In the genomic region with DNA sequence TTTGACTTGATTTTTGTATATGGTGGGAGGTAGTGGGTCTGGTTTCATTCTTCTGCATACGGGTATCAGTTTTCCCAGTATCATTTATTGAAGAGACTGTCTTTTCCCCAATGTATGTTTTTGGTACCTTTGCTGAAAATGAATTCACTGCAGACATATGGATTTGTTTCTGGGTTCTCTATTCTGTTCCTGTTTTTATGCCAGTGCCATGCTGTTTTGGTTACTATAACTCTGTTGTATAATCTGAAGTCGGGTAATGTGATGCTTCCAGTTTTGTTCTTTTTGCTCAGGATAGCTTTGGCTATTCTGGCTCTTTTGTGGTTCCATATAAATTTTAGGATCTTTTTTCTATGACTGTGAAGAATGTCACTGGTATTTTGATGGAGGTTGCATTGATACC, we compare ENCODE assay signal across 1 cellular context.
TF ChIP-seq lines count a peak whose summit lies in the region.

No MANE protein-coding gene starts in this region.

TF ChIP-seq in K562, 482 proteins besides CTCF, POLR2A, EP300 and RAD21:
- TF ChIP-seq, protein P1, sequence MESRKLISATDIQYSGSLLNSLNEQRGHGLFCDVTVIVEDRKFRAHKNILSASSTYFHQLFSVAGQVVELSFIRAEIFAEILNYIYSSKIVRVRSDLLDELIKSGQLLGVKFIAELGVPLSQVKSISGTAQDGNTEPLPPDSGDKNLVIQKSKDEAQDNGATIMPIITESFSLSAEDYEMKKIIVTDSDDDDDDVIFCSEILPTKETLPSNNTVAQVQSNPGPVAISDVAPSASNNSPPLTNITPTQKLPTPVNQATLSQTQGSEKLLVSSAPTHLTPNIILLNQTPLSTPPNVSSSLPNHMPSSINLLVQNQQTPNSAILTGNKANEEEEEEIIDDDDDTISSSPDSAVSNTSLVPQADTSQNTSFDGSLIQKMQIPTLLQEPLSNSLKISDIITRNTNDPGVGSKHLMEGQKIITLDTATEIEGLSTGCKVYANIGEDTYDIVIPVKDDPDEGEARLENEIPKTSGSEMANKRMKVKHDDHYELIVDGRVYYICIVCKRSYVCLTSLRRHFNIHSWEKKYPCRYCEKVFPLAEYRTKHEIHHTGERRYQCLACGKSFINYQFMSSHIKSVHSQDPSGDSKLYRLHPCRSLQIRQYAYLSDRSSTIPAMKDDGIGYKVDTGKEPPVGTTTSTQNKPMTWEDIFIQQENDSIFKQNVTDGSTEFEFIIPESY (CRISPR knock-in tag; IDR thresholded peaks at IDR 0.05) = no peak
- TF ChIP-seq ZNF444 (CRISPR knock-in tag; IDR thresholded peaks at IDR 0.05) (no peak), MBD2 (IDR thresholded peaks at IDR 0.05; ENCODE audit: borderline replicate concordance, low read depth) (no peak), ZFP36 (IDR thresholded peaks at IDR 0.05; ENCODE audit: low read depth, low read length, partially characterized antibody) (no peak), TOE1 (IDR thresholded peaks at IDR 0.05; ENCODE audit: borderline replicate concordance) (no peak), TOE1 (CRISPR knock-in tag; IDR thresholded peaks at IDR 0.05; ENCODE audit: borderline replicate concordance, low read depth) (no peak), PYGO2 (tag; IDR thresholded peaks at IDR 0.05) (no peak), ESRRA (IDR thresholded peaks at IDR 0.05; ENCODE audit: borderline replicate concordance, low read depth) (no peak), RBM25 (IDR thresholded peaks at IDR 0.05; ENCODE audit: low read depth, low read length, severe bottlenecking) (peak; percentile 63), ZNF551 (CRISPR knock-in tag; IDR thresholded peaks at IDR 0.05) (no peak), BCOR (IDR thresholded peaks at IDR 0.05) (0 out of 2 replicates have a peak, but pooled peaks have one; percentile 10), RFX7 (CRISPR knock-in tag; IDR thresholded peaks at IDR 0.05) (no peak), JUND (IDR thresholded peaks at IDR 0.05; ENCODE audit: borderline replicate concordance, low read depth, low read length) (no peak), JUND (tag; IDR thresholded peaks at IDR 0.05; ENCODE audit: borderline replicate concordance, low read depth, low read length) (no peak), YBX1 (IDR thresholded peaks at IDR 0.05) (no peak), CHD2 (IDR thresholded peaks at IDR 0.05; ENCODE audit: low read depth, low read length) (no peak), GATAD2A (IDR thresholded peaks at IDR 0.05) (no peak), NR3C1 (CRISPR knock-in tag; IDR thresholded peaks at IDR 0.05) (no peak)
- TF ChIP-seq, protein P2, sequence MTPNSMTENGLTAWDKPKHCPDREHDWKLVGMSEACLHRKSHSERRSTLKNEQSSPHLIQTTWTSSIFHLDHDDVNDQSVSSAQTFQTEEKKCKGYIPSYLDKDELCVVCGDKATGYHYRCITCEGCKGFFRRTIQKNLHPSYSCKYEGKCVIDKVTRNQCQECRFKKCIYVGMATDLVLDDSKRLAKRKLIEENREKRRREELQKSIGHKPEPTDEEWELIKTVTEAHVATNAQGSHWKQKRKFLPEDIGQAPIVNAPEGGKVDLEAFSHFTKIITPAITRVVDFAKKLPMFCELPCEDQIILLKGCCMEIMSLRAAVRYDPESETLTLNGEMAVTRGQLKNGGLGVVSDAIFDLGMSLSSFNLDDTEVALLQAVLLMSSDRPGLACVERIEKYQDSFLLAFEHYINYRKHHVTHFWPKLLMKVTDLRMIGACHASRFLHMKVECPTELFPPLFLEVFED (CRISPR knock-in tag; conservative IDR thresholded peaks at IDR 0.05) = no peak
- TF ChIP-seq, protein P3, sequence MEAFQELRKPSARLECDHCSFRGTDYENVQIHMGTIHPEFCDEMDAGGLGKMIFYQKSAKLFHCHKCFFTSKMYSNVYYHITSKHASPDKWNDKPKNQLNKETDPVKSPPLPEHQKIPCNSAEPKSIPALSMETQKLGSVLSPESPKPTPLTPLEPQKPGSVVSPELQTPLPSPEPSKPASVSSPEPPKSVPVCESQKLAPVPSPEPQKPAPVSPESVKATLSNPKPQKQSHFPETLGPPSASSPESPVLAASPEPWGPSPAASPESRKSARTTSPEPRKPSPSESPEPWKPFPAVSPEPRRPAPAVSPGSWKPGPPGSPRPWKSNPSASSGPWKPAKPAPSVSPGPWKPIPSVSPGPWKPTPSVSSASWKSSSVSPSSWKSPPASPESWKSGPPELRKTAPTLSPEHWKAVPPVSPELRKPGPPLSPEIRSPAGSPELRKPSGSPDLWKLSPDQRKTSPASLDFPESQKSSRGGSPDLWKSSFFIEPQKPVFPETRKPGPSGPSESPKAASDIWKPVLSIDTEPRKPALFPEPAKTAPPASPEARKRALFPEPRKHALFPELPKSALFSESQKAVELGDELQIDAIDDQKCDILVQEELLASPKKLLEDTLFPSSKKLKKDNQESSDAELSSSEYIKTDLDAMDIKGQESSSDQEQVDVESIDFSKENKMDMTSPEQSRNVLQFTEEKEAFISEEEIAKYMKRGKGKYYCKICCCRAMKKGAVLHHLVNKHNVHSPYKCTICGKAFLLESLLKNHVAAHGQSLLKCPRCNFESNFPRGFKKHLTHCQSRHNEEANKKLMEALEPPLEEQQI (IDR thresholded peaks at IDR 0.05) = 0 out of 2 replicates have a peak, but pooled peaks have one; percentile 15
- TF ChIP-seq, protein P4, sequence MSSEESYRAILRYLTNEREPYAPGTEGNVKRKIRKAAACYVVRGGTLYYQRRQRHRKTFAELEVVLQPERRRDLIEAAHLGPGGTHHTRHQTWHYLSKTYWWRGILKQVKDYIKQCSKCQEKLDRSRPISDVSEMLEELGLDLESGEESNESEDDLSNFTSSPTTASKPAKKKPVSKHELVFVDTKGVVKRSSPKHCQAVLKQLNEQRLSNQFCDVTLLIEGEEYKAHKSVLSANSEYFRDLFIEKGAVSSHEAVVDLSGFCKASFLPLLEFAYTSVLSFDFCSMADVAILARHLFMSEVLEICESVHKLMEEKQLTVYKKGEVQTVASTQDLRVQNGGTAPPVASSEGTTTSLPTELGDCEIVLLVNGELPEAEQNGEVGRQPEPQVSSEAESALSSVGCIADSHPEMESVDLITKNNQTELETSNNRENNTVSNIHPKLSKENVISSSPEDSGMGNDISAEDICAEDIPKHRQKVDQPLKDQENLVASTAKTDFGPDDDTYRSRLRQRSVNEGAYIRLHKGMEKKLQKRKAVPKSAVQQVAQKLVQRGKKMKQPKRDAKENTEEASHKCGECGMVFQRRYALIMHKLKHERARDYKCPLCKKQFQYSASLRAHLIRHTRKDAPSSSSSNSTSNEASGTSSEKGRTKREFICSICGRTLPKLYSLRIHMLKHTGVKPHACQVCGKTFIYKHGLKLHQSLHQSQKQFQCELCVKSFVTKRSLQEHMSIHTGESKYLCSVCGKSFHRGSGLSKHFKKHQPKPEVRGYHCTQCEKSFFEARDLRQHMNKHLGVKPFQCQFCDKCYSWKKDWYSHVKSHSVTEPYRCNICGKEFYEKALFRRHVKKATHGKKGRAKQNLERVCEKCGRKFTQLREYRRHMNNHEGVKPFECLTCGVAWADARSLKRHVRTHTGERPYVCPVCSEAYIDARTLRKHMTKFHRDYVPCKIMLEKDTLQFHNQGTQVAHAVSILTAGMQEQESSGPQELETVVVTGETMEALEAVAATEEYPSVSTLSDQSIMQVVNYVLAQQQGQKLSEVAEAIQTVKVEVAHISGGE (CRISPR knock-in tag; IDR thresholded peaks at IDR 0.05) = no peak
- TF ChIP-seq, protein P5, sequence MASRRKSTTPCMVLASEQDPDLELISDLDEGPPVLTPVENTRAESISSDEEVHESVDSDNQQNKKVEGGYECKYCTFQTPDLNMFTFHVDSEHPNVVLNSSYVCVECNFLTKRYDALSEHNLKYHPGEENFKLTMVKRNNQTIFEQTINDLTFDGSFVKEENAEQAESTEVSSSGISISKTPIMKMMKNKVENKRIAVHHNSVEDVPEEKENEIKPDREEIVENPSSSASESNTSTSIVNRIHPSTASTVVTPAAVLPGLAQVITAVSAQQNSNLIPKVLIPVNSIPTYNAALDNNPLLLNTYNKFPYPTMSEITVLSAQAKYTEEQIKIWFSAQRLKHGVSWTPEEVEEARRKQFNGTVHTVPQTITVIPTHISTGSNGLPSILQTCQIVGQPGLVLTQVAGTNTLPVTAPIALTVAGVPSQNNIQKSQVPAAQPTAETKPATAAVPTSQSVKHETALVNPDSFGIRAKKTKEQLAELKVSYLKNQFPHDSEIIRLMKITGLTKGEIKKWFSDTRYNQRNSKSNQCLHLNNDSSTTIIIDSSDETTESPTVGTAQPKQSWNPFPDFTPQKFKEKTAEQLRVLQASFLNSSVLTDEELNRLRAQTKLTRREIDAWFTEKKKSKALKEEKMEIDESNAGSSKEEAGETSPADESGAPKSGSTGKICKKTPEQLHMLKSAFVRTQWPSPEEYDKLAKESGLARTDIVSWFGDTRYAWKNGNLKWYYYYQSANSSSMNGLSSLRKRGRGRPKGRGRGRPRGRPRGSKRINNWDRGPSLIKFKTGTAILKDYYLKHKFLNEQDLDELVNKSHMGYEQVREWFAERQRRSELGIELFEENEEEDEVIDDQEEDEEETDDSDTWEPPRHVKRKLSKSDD (conservative IDR thresholded peaks at IDR 0.05; ENCODE audit: low read length) = no peak
